Comparison of ENCODE assay signal across 8 cellular contexts in the genomic region with DNA sequence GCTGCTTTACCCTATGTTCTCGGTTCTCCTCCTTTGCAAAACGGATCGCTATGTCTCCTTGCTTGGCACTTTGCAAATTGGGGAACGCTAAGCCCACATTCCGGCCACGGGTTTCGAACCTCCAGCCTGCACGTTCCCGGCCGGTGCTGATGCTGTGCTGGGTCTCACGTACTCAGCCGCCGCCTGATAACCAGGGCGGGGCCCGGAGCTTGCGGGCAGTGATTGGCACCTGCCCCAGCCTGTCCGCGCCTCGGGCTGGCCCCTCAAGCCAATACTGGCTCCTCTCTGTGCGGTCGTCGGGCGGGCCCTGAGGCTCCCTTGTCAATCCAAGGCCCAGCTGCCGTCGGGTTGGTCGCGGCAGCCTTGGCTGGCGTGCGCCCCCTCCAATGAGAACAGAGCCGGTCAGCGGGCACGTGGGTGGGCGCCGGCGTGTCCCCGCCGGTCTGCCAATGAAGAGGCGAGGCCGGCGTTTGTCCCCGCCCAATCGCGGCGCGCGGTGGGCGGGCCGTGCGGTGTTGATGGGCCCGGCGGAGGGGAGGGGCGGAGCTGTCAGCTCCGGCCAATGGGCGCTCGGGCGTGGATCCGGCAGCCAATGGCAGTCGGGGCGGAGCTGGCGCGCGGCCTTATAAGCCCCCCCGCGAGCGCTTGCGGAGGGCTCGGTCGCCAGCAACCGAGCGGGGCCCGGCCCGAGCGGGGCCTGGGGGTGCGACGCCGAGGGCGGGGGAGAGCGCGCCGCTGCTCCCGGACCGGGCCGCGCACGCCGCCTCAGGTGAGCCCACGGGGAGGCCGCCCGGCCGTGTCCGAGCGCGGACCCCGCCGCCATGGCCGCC. TPM values are rescaled to one million over a fixed set of nuclear protein-coding genes. Genes with fewer than 3 reads are reported as not detected.
DNase-seq lines count a peak whose midpoint lies in the region; ATAC-seq and TF ChIP-seq lines count a peak whose summit lies in the region.

Gene KDM4B, plus strand, starts transcription at position 652 of the 830 bp plus-strand sequence. CDS start 63,778 bp downstream, outside the sequence.

- no peak for TF ChIP-seq EP300 in Ishikawa (IDR thresholded peaks at IDR 0.05; ENCODE audit: borderline replicate concordance)

- H3K4me3 ChIP-seq in PC-3 (ENCODE audit: low read length), result peak within 1 kb of the TSS; percentile 84
- H3K4me3 ChIP-seq in epithelial cell of proximal tubule (ENCODE audit: low read depth, low read length), result peak within 1 kb of the TSS; percentile 91
- H3K4me3 ChIP-seq in mucosa of stomach (ENCODE audit: low read length), result peak within 1 kb of the TSS; percentile 77

- TF ChIP-seq RAD21 in Ishikawa (IDR thresholded peaks at IDR 0.05; ENCODE audit: low read depth), result no peak

- H2AFZ ChIP-seq in PC-3 (ENCODE audit: low read length), result peak within 1 kb of the TSS; percentile 69

- no TSS peak for BruUV-seq in PC-3 (replicated peaks; lab: Mats Ljungman, UMichigan)

- no peaks in the 10 kb centered on the region for H3K27me3 ChIP-seq in PC-3 (ENCODE audit: low read length)
- H3K27me3 ChIP-seq in mucosa of stomach (ENCODE audit: control insufficient read depth, insufficient read depth, low read length), result no peaks in the 10 kb centered on the region

- H3F3A ChIP-seq in PC-3 (ENCODE audit: low read length, unreplicated experiment), result peaks cover 16% of the 10 kb centered on the region

- no peaks in the 10 kb centered on the region for H3K9me2 ChIP-seq in PC-3 (replicated peaks; ENCODE audit: low read length)

- DNase-seq in DMS114 treated with DMSO at 0.1 percent for 48 hours (lab: John Stamatoyannopoulos, UW; ENCODE audit: unreplicated experiment) (peak; percentile 91), PC-3 (peak; percentile 100), activated T-cell treated with anti-CD3 and anti-CD28 coated beads for 48 hours (ENCODE audit: low read depth) (peak; percentile 100), epithelial cell of proximal tubule (ENCODE audit: low read depth) (peak; percentile 80)
- DNase-seq in stimulated activated CD8-positive, alpha-beta memory T cell treated with anti-CD3 and anti-CD28 coated beads, Interleukin-7, amount 100 ng/mL, for 1 hour (ENCODE audit: low read depth in 2 of 2), result peak; percentile 94 to 97

- TF ChIP-seq CTCF in PC-3 (conservative IDR thresholded peaks at IDR 0.05; ENCODE audit: low read depth, low read length), result no peak
- TF ChIP-seq CTCF in epithelial cell of proximal tubule (conservative IDR thresholded peaks at IDR 0.05; ENCODE audit: low read depth, low read length), result no peak

- intact Hi-C loops in PC-3 (cut with micrococcal nuclease), result no loop called here

- H3K4me2 ChIP-seq in PC-3 (ENCODE audit: low read length), result peak within 1 kb of the TSS; percentile 98

- H3K27ac ChIP-seq in PC-3 (ENCODE audit: low read length), result no peak within 1 kb of the TSS

- peaks cover 43% of the 10 kb centered on the region for H3K79me2 ChIP-seq in PC-3 (ENCODE audit: low read length)

- H4K20me1 ChIP-seq in PC-3 (ENCODE audit: low read length), result peaks cover 36% of the 10 kb centered on the region

- POLR2A ChIA-PET in PC-3 (lab: Charles Lee; ENCODE audit: unreplicated experiment), result interaction anchor here (0.5 to 0.9 kb wide), 5 partner anchors 17 to 290 kb away, joined by 3 to 5 read pairs (median 3); no protein-coding TSS in a partner anchor

- H3K4me1 ChIP-seq in PC-3 (ENCODE audit: insufficient read depth, low read length) (peaks cover 33% of the 10 kb centered on the region), mucosa of stomach (ENCODE audit: control insufficient read depth, insufficient read depth, low read length) (peaks cover 37% of the 10 kb centered on the region)

- CTCF ChIA-PET in PC-3 (lab: Charles Lee), result interaction anchor here (0.6 to 0.9 kb wide), 3 partner anchors 57 to 410 kb away, joined by 3 to 4 read pairs (median 4); no protein-coding TSS in a partner anchor

- H3K36me3 ChIP-seq in PC-3 (ENCODE audit: low read depth, low read length) (no peaks in the 10 kb centered on the region; the same call in 1 of the 2 replicates), mucosa of stomach (ENCODE audit: control insufficient read depth, insufficient read depth, low read length) (no peaks in the 10 kb centered on the region)

- ATAC-seq in GM21576 (IDR thresholded peaks at IDR 0.05; ENCODE audit: unreplicated experiment) (peak; percentile 79), PC-3 (peak; percentile 86)

- no peaks in the 10 kb centered on the region for H3K9me3 ChIP-seq in PC-3 (ENCODE audit: low read length)
- no peaks in the 10 kb centered on the region for H3K9me3 ChIP-seq in mucosa of stomach (ENCODE audit: control insufficient read depth, low read length)

- H3K9ac ChIP-seq in PC-3 (ENCODE audit: low read length) (peak within 1 kb of the TSS; percentile 72), mucosa of stomach (ENCODE audit: low read length) (peak within 1 kb of the TSS; percentile 76)

TF ChIP-seq in Ishikawa, 13 proteins besides CTCF, POLR2A, EP300 and RAD21:
- TF ChIP-seq EGR1 (IDR thresholded peaks at IDR 0.05), result peak; percentile 75
- no peak for TF ChIP-seq CEBPB (IDR thresholded peaks at IDR 0.05)
- TF ChIP-seq YY1 (IDR thresholded peaks at IDR 0.05; ENCODE audit: low read depth), result no peak; the same call in 1 of the 2 replicates
- TF ChIP-seq CREB1 (IDR thresholded peaks at IDR 0.05; ENCODE audit: low read depth), result peak; percentile 54; the same call in 1 of the 2 replicates
- TF ChIP-seq USF1 (IDR thresholded peaks at IDR 0.05), result peak; percentile 93
- TF ChIP-seq TCF12 (IDR thresholded peaks at IDR 0.05; ENCODE audit: low read depth), result no peak
- peak; percentile 55; the same call in 1 of the 2 replicates for TF ChIP-seq MAX (IDR thresholded peaks at IDR 0.05)
- TF ChIP-seq TEAD4 (IDR thresholded peaks at IDR 0.05), result no peak; the same call in 1 of the 2 replicates
- TF ChIP-seq TAF1 (IDR thresholded peaks at IDR 0.05; ENCODE audit: low read depth), result peak; percentile 79; the same call in 1 of the 2 replicates
- TF ChIP-seq, protein P1, sequence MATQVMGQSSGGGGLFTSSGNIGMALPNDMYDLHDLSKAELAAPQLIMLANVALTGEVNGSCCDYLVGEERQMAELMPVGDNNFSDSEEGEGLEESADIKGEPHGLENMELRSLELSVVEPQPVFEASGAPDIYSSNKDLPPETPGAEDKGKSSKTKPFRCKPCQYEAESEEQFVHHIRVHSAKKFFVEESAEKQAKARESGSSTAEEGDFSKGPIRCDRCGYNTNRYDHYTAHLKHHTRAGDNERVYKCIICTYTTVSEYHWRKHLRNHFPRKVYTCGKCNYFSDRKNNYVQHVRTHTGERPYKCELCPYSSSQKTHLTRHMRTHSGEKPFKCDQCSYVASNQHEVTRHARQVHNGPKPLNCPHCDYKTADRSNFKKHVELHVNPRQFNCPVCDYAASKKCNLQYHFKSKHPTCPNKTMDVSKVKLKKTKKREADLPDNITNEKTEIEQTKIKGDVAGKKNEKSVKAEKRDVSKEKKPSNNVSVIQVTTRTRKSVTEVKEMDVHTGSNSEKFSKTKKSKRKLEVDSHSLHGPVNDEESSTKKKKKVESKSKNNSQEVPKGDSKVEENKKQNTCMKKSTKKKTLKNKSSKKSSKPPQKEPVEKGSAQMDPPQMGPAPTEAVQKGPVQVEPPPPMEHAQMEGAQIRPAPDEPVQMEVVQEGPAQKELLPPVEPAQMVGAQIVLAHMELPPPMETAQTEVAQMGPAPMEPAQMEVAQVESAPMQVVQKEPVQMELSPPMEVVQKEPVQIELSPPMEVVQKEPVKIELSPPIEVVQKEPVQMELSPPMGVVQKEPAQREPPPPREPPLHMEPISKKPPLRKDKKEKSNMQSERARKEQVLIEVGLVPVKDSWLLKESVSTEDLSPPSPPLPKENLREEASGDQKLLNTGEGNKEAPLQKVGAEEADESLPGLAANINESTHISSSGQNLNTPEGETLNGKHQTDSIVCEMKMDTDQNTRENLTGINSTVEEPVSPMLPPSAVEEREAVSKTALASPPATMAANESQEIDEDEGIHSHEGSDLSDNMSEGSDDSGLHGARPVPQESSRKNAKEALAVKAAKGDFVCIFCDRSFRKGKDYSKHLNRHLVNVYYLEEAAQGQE (IDR thresholded peaks at IDR 0.05; ENCODE audit: low read depth), result no peak
- TF ChIP-seq ZBTB7A (IDR thresholded peaks at IDR 0.05; ENCODE audit: low read depth), result no peak
- no peak for TF ChIP-seq FOXM1 (IDR thresholded peaks at IDR 0.05; ENCODE audit: borderline replicate concordance, low read depth)
- TF ChIP-seq NFIC (IDR thresholded peaks at IDR 0.05), result no peak

RNA-seq across cellular contexts. Expression of gene KDM4B, which starts in this region (rescaled TPM):
- 19.8 and 31.6 TPM in 2 replicates for total RNA-seq in PC-3 (2014; rRNA removed)
- 11.6 and 20.5 TPM in 2 replicates for total RNA-seq in epithelial cell of proximal tubule
